1 cellular context compared by ENCODE assay signal in the genomic region with DNA sequence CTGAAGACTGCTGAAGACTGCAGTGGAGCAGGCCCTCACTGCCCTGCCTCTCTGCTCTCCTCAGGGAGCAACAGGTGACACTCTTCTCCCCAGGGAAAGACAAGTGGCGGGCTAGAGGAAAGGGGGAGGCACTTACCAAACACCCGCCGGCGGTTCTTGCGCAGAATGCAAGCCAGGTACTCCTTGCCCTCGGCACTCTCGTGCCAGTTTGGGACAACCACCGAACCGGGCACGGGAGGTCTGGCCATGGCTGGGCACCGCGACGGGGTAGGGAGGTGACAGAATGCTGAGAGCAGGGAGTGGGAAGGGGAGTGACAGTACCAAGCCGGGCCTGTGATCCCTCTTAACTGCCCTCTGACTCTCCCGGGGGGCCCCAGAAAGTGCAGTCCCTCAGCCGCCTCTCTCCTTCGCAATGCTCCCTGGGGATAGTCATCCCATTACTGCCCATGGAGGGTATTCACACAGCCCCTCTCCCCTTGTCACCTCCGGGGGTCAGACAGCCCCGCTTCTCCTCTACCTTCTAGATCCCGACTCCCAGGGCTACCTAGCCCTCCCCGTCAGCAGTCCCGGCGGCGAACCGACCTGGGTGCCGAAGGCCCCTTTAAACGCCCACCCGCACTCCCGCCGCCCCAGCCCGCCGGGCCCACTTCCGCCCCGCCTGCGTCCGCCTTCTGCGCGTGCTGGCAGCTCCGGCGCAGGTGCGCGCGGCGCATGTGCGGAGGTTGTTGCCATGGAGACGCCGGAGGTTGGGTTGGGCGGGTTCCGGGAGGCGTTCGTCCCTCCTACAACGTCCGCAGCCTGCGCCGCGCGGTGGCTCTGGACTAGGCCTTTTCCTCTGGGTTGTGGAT.
TF ChIP-seq lines count a peak whose summit lies in the region.

A gene with protein sequence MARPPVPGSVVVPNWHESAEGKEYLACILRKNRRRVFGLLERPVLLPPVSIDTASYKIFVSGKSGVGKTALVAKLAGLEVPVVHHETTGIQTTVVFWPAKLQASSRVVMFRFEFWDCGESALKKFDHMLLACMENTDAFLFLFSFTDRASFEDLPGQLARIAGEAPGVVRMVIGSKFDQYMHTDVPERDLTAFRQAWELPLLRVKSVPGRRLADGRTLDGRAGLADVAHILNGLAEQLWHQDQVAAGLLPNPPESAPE (minus strand): TSS at position 689 of the 848 bp plus-strand sequence. CDS start 441 bp downstream, at position 248.

TF ChIP-seq in K562, 482 proteins besides CTCF, POLR2A, EP300 and RAD21 (continued from another document and continues in another):
- TF ChIP-seq, protein P1, sequence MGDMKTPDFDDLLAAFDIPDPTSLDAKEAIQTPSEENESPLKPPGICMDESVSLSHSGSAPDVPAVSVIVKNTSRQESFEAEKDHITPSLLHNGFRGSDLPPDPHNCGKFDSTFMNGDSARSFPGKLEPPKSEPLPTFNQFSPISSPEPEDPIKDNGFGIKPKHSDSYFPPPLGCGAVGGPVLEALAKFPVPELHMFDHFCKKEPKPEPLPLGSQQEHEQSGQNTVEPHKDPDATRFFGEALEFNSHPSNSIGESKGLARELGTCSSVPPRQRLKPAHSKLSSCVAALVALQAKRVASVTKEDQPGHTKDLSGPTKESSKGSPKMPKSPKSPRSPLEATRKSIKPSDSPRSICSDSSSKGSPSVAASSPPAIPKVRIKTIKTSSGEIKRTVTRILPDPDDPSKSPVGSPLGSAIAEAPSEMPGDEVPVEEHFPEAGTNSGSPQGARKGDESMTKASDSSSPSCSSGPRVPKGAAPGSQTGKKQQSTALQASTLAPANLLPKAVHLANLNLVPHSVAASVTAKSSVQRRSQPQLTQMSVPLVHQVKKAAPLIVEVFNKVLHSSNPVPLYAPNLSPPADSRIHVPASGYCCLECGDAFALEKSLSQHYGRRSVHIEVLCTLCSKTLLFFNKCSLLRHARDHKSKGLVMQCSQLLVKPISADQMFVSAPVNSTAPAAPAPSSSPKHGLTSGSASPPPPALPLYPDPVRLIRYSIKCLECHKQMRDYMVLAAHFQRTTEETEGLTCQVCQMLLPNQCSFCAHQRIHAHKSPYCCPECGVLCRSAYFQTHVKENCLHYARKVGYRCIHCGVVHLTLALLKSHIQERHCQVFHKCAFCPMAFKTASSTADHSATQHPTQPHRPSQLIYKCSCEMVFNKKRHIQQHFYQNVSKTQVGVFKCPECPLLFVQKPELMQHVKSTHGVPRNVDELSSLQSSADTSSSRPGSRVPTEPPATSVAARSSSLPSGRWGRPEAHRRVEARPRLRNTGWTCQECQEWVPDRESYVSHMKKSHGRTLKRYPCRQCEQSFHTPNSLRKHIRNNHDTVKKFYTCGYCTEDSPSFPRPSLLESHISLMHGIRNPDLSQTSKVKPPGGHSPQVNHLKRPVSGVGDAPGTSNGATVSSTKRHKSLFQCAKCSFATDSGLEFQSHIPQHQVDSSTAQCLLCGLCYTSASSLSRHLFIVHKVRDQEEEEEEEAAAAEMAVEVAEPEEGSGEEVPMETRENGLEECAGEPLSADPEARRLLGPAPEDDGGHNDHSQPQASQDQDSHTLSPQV (IDR thresholded peaks at IDR 0.05): no peak; the same call in 1 of the 2 replicates
- TF ChIP-seq TCF7 (IDR thresholded peaks at IDR 0.05; ENCODE audit: borderline replicate concordance) (no peak), NFXL1 (CRISPR knock-in tag; IDR thresholded peaks at IDR 0.05) (no peak), ZZZ3 (IDR thresholded peaks at IDR 0.05) (no peak), MTA1 (IDR thresholded peaks at IDR 0.05; ENCODE audit: borderline replicate concordance) (peak; percentile 91; the same call in 1 of the 2 replicates), EP400 (IDR thresholded peaks at IDR 0.05) (peak; percentile 67; the same call in 1 of the 2 replicates), CSDE1 (IDR thresholded peaks at IDR 0.05) (no peak; a peak in 2 of 4 replicates), BRD4 (IDR thresholded peaks at IDR 0.05) (no peak), STAG1 (CRISPR knock-in tag; IDR thresholded peaks at IDR 0.05; ENCODE audit: borderline replicate concordance) (0 out of 2 replicates have a peak, but pooled peaks have one; percentile 20), PHF20 (IDR thresholded peaks at IDR 0.05; ENCODE audit: partially characterized antibody) (peak; percentile 94), HSF4 (CRISPR knock-in tag; IDR thresholded peaks at IDR 0.05; ENCODE audit: borderline replicate concordance) (peak; percentile 60; the same call in 1 of the 2 replicates), PTRF (tag; IDR thresholded peaks at IDR 0.05) (no peak), SPI1 (IDR thresholded peaks at IDR 0.05; ENCODE audit: borderline replicate concordance, low read depth, low read length) (peak; percentile 84), MTA2 (IDR thresholded peaks at IDR 0.05; ENCODE audit: low read depth) (no peak), MYBL2 (IDR thresholded peaks at IDR 0.05; ENCODE audit: low read depth) (no peak), MYBL2 (CRISPR knock-in tag; IDR thresholded peaks at IDR 0.05; ENCODE audit: borderline replicate concordance) (no peak), ZC3H8 (IDR thresholded peaks at IDR 0.05) (no peak), ZNF174 (CRISPR knock-in tag; IDR thresholded peaks at IDR 0.05) (no peak), GABPB2 (CRISPR knock-in tag; conservative IDR thresholded peaks at IDR 0.05) (no peak), SAFB2 (IDR thresholded peaks at IDR 0.05; ENCODE audit: borderline replicate concordance, low read depth, low read length, severe bottlenecking) (no peak), ETV1 (tag; conservative IDR thresholded peaks at IDR 0.05; ENCODE audit: low read depth) (peak; percentile 61), HNRNPUL1 (IDR thresholded peaks at IDR 0.05; ENCODE audit: low read length) (no peak), U2AF2 (optimal IDR thresholded peaks at IDR 0.05; ENCODE audit: low read depth, low read length) (no peak), PML (IDR thresholded peaks at IDR 0.05; ENCODE audit: low read length) (peak; percentile 55; the same call in 1 of the 2 replicates), NONO (IDR thresholded peaks at IDR 0.05; ENCODE audit: low read depth in 2 of 2, low read length in 1 of 2) (no peak), BHLHE40 (IDR thresholded peaks at IDR 0.05; ENCODE audit: low read length) (peak; percentile 95), SMARCA5 (IDR thresholded peaks at IDR 0.05) (no peak), RBM15 (IDR thresholded peaks at IDR 0.05; ENCODE audit: insufficient read depth, low read length) (no peak), RBM39 (optimal IDR thresholded peaks at IDR 0.05; ENCODE audit: low read depth, low read length) (no peak), POLR2B (IDR thresholded peaks at IDR 0.05; ENCODE audit: low read depth, partially characterized antibody) (peak; percentile 66), SIN3B (IDR thresholded peaks at IDR 0.05; ENCODE audit: low read depth) (no peak), SETDB1 (IDR thresholded peaks at IDR 0.05; ENCODE audit: low read length) (no peak), NR1H2 (CRISPR knock-in tag; IDR thresholded peaks at IDR 0.05) (no peak), SNRNP70 (optimal IDR thresholded peaks at IDR 0.05; ENCODE audit: low read depth, low read length) (no peak), CXXC5 (CRISPR knock-in tag; IDR thresholded peaks at IDR 0.05) (peak; percentile 94), GABPA (tag; conservative IDR thresholded peaks at IDR 0.05; ENCODE audit: low read depth) (peak; percentile 83), NCOA2 (IDR thresholded peaks at IDR 0.05; ENCODE audit: partially characterized antibody in 2 of 2) (no peak)
- TF ChIP-seq, protein P2, sequence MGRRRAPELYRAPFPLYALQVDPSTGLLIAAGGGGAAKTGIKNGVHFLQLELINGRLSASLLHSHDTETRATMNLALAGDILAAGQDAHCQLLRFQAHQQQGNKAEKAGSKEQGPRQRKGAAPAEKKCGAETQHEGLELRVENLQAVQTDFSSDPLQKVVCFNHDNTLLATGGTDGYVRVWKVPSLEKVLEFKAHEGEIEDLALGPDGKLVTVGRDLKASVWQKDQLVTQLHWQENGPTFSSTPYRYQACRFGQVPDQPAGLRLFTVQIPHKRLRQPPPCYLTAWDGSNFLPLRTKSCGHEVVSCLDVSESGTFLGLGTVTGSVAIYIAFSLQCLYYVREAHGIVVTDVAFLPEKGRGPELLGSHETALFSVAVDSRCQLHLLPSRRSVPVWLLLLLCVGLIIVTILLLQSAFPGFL (CRISPR knock-in tag; IDR thresholded peaks at IDR 0.05): no peak
- TF ChIP-seq, protein P3, sequence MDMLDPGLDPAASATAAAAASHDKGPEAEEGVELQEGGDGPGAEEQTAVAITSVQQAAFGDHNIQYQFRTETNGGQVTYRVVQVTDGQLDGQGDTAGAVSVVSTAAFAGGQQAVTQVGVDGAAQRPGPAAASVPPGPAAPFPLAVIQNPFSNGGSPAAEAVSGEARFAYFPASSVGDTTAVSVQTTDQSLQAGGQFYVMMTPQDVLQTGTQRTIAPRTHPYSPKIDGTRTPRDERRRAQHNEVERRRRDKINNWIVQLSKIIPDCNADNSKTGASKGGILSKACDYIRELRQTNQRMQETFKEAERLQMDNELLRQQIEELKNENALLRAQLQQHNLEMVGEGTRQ (CRISPR knock-in tag; IDR thresholded peaks at IDR 0.05): no peak
- TF ChIP-seq, protein P4, sequence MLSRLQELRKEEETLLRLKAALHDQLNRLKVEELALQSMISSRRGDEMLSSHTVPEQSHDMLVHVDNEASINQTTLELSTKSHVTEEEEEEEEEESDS (CRISPR knock-in tag; IDR thresholded peaks at IDR 0.05): no peak
- TF ChIP-seq, protein P5, sequence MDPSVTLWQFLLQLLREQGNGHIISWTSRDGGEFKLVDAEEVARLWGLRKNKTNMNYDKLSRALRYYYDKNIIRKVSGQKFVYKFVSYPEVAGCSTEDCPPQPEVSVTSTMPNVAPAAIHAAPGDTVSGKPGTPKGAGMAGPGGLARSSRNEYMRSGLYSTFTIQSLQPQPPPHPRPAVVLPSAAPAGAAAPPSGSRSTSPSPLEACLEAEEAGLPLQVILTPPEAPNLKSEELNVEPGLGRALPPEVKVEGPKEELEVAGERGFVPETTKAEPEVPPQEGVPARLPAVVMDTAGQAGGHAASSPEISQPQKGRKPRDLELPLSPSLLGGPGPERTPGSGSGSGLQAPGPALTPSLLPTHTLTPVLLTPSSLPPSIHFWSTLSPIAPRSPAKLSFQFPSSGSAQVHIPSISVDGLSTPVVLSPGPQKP (CRISPR knock-in tag; IDR thresholded peaks at IDR 0.05): no peak
- TF ChIP-seq, protein P6, sequence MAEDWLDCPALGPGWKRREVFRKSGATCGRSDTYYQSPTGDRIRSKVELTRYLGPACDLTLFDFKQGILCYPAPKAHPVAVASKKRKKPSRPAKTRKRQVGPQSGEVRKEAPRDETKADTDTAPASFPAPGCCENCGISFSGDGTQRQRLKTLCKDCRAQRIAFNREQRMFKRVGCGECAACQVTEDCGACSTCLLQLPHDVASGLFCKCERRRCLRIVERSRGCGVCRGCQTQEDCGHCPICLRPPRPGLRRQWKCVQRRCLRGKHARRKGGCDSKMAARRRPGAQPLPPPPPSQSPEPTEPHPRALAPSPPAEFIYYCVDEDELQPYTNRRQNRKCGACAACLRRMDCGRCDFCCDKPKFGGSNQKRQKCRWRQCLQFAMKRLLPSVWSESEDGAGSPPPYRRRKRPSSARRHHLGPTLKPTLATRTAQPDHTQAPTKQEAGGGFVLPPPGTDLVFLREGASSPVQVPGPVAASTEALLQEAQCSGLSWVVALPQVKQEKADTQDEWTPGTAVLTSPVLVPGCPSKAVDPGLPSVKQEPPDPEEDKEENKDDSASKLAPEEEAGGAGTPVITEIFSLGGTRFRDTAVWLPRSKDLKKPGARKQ (CRISPR knock-in tag; IDR thresholded peaks at IDR 0.05): no peak
- TF ChIP-seq, protein P7, sequence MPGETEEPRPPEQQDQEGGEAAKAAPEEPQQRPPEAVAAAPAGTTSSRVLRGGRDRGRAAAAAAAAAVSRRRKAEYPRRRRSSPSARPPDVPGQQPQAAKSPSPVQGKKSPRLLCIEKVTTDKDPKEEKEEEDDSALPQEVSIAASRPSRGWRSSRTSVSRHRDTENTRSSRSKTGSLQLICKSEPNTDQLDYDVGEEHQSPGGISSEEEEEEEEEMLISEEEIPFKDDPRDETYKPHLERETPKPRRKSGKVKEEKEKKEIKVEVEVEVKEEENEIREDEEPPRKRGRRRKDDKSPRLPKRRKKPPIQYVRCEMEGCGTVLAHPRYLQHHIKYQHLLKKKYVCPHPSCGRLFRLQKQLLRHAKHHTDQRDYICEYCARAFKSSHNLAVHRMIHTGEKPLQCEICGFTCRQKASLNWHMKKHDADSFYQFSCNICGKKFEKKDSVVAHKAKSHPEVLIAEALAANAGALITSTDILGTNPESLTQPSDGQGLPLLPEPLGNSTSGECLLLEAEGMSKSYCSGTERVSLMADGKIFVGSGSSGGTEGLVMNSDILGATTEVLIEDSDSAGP (CRISPR knock-in tag; IDR thresholded peaks at IDR 0.05): peak; percentile 90
- TF ChIP-seq, protein P8, sequence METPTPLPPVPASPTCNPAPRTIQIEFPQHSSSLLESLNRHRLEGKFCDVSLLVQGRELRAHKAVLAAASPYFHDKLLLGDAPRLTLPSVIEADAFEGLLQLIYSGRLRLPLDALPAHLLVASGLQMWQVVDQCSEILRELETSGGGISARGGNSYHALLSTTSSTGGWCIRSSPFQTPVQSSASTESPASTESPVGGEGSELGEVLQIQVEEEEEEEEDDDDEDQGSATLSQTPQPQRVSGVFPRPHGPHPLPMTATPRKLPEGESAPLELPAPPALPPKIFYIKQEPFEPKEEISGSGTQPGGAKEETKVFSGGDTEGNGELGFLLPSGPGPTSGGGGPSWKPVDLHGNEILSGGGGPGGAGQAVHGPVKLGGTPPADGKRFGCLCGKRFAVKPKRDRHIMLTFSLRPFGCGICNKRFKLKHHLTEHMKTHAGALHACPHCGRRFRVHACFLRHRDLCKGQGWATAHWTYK (CRISPR knock-in tag; IDR thresholded peaks at IDR 0.05): no peak; the same call in 1 of the 2 replicates
- TF ChIP-seq, protein P9, sequence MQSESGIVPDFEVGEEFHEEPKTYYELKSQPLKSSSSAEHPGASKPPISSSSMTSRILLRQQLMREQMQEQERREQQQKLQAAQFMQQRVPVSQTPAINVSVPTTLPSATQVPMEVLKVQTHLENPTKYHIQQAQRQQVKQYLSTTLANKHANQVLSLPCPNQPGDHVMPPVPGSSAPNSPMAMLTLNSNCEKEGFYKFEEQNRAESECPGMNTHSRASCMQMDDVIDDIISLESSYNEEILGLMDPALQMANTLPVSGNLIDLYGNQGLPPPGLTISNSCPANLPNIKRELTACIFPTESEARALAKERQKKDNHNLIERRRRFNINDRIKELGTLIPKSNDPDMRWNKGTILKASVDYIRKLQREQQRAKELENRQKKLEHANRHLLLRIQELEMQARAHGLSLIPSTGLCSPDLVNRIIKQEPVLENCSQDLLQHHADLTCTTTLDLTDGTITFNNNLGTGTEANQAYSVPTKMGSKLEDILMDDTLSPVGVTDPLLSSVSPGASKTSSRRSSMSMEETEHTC (IDR thresholded peaks at IDR 0.05): no peak
- TF ChIP-seq, protein P10, sequence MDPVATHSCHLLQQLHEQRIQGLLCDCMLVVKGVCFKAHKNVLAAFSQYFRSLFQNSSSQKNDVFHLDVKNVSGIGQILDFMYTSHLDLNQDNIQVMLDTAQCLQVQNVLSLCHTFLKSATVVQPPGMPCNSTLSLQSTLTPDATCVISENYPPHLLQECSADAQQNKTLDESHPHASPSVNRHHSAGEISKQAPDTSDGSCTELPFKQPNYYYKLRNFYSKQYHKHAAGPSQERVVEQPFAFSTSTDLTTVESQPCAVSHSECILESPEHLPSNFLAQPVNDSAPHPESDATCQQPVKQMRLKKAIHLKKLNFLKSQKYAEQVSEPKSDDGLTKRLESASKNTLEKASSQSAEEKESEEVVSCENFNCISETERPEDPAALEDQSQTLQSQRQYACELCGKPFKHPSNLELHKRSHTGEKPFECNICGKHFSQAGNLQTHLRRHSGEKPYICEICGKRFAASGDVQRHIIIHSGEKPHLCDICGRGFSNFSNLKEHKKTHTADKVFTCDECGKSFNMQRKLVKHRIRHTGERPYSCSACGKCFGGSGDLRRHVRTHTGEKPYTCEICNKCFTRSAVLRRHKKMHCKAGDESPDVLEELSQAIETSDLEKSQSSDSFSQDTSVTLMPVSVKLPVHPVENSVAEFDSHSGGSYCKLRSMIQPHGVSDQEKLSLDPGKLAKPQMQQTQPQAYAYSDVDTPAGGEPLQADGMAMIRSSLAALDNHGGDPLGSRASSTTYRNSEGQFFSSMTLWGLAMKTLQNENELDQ (CRISPR knock-in tag; IDR thresholded peaks at IDR 0.05; ENCODE audit: borderline replicate concordance): no peak
